11 cellular contexts compared by ENCODE assay signal in the genomic region with DNA sequence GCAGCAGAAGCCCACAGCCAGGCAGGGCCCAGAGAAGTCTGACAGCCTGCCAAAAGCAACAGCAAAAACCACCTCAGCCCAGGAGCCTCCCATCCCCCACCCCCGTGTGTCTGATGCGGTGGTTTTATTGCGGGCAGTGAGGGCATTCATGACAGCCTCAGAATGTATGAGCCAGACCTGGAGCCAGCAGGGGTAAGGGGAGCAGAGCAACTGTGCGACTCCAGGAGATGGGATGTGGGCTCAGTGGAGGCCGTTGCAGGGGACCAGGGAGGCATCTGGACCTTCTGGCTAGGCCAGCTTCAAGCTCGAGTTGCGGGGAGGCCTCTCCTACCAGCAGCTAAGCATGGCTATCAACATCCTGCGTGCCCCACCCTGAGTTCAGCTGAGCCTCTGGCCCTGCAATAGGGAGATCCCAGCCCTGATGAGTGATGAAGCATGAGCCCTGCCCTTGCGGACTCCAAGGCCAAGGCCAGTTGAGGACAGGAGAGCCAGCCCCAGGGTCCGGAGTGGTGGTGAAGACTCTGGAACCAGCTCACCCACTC. TPM values are rescaled to one million over a fixed set of nuclear protein-coding genes. Genes with fewer than 3 reads are reported as not detected.
DNase-seq lines count a peak whose midpoint lies in the region; ATAC-seq and TF ChIP-seq lines count a peak whose summit lies in the region.
"Had no signal": no experiment of that assay in that cellular context is flagged by ENCODE, and none has a peak within 500 bp of the region (broad histone marks: within the 10 kb centered on the region; RNA-seq: fewer than 3 reads in every experiment).

No MANE protein-coding gene starts in this region.

- H3K23ac ChIP-seq in neuronal stem cell (ENCODE audit: low read depth, low read length, poor library complexity), result peak overlapping the region; percentile 3

- in situ Hi-C loops in brain microvascular endothelial cell (cut with HindIII; ENCODE audit: low pct_ligation_motif_present, low sequenced_read_pairs), result loop anchor here (25.0 kb wide), 1 partner anchor 203 kb away; no protein-coding TSS in a partner anchor

- no peaks in the 10 kb centered on the region for H3K79me1 ChIP-seq in neuronal stem cell (ENCODE audit: low read depth, low read length)

- DNase-seq in NCI-H2196 (lab: John Stamatoyannopoulos, UW; ENCODE audit: unreplicated experiment), result peak; percentile 44
- no peak for DNase-seq in NCI-H2196 treated with DMSO at 0.1 percent for 48 hours (lab: John Stamatoyannopoulos, UW; ENCODE audit: unreplicated experiment)
- peak; percentile 6 for DNase-seq in SHP77 treated with DMSO at 0.1 percent for 48 hours (lab: John Stamatoyannopoulos, UW)
- DNase-seq in activated naive CD8-positive, alpha-beta T cell treated with anti-CD3 and anti-CD28 coated beads, Interleukin-2, amount 10 ng/mL, durations not matched to agents 7 days and 5 days, result peak; percentile 81
- no peak for DNase-seq in neuronal stem cell (ENCODE audit: low spot score)
- no peak for DNase-seq in brain microvascular endothelial cell
- DNase-seq in T-helper 9 cell, result no peak
- DNase-seq: body of pancreas, NCI-H345 had no signal

- H3K4me3 Mint-ChIP-seq in activated naive CD8-positive, alpha-beta T cell treated with anti-CD3 and anti-CD28 coated beads, Interleukin-2, amount 10 ng/mL, durations not matched to agents 7 days and 5 days, result peak overlapping the region; percentile 86

- H3K9me3 ChIP-seq in neuronal stem cell (replicated peaks in 1 of 2; ENCODE audit: control insufficient read depth in 2 of 2, insufficient read depth in 1 of 2, low read depth in 1 of 2, low read length in 2 of 2), result no peaks in the 10 kb centered on the region
- H3K9me3 ChIP-seq: body of pancreas had no signal

- H2BK15ac ChIP-seq in neuronal stem cell (ENCODE audit: low read length), result no peak overlapping the region

- H2AK5ac ChIP-seq in neuronal stem cell (ENCODE audit: low read depth, low read length), result peak overlapping the region; percentile 89

- no peaks in the 10 kb centered on the region for H3K36me3 Mint-ChIP-seq in activated naive CD8-positive, alpha-beta T cell treated with anti-CD3 and anti-CD28 coated beads, Interleukin-2, amount 10 ng/mL, durations not matched to agents 7 days and 5 days

- H2BK120ac ChIP-seq in neuronal stem cell (ENCODE audit: low read depth, low read length), result no peak overlapping the region

- H3K27ac ChIP-seq in neuronal stem cell (replicated peaks; ENCODE audit: low read length), result no peak overlapping the region
- no peak overlapping the region for H3K27ac ChIP-seq in brain microvascular endothelial cell
- H3K27ac ChIP-seq: body of pancreas had no signal

- peaks cover 59% of the 10 kb centered on the region for H3K4me1 Mint-ChIP-seq in activated naive CD8-positive, alpha-beta T cell treated with anti-CD3 and anti-CD28 coated beads, Interleukin-2, amount 10 ng/mL, durations not matched to agents 7 days and 5 days

- no peak overlapping the region for H4K91ac ChIP-seq in neuronal stem cell (ENCODE audit: low read depth, low read length, poor library complexity)

- peak overlapping the region; percentile 66 for H3K14ac ChIP-seq in neuronal stem cell (ENCODE audit: low read length)

- H3K36me3 ChIP-seq in neuronal stem cell (replicated peaks in 1 of 2; ENCODE audit: control insufficient read depth in 2 of 2, insufficient read depth in 2 of 2, low read length in 2 of 2) (no peaks in the 10 kb centered on the region), brain microvascular endothelial cell (replicated peaks) (no peaks in the 10 kb centered on the region)

- H3K27me3 Mint-ChIP-seq in activated naive CD8-positive, alpha-beta T cell treated with anti-CD3 and anti-CD28 coated beads, Interleukin-2, amount 10 ng/mL, durations not matched to agents 7 days and 5 days, result no peaks in the 10 kb centered on the region

- H3K4me3 ChIP-seq in neuronal stem cell (ENCODE audit: low read length in 2 of 2) (no peak overlapping the region), brain microvascular endothelial cell (ENCODE audit: low read depth, low read length) (no peak overlapping the region)
- H3K4me3 ChIP-seq: body of pancreas had no signal

- no peaks in the 10 kb centered on the region for H3K9me3 Mint-ChIP-seq in activated naive CD8-positive, alpha-beta T cell treated with anti-CD3 and anti-CD28 coated beads, Interleukin-2, amount 10 ng/mL, durations not matched to agents 7 days and 5 days

- peak overlapping the region; percentile 88 for H3K18ac ChIP-seq in neuronal stem cell (ENCODE audit: low read length)

- no peak overlapping the region for H2AFZ ChIP-seq in neuronal stem cell (ENCODE audit: low read length)

- no peak overlapping the region for H2BK5ac ChIP-seq in neuronal stem cell (ENCODE audit: low read length)

- POLR2A ChIA-PET in activated naive CD8-positive, alpha-beta T cell treated with anti-CD3 and anti-CD28 coated beads, Interleukin-2, amount 10 ng/mL, durations not matched to agents 7 days and 5 days (lab: Charles Lee), result interaction anchor here (0.9 to 1.3 kb wide), 2 partner anchors 8 to 146 kb away, joined by 4 to 6 read pairs; a partner anchor contains a TSS

- no CpG with 5 or more reads among the region's 10 CpGs for WGBS in neuronal stem cell (ENCODE audit: extremely low coverage in 2 of 2, insufficient read length in 2 of 2, insufficient replicate concordance in 1 of 2), 2 donors

- H3K27ac Mint-ChIP-seq in activated naive CD8-positive, alpha-beta T cell treated with anti-CD3 and anti-CD28 coated beads, Interleukin-2, amount 10 ng/mL, durations not matched to agents 7 days and 5 days, result peak overlapping the region; percentile 98

- ATAC-seq in activated naive CD8-positive, alpha-beta T cell treated with anti-CD3 and anti-CD28 coated beads, Interleukin-2, amount 10 ng/mL, durations not matched to agents 7 days and 5 days (ENCODE audit: low read depth), result peak; percentile 70
- no peak for ATAC-seq in HG03025 (IDR thresholded peaks at IDR 0.05; ENCODE audit: low FRiP score, unreplicated experiment)
- ATAC-seq: body of pancreas had no signal

- TF ChIP-seq CTCF in brain microvascular endothelial cell (IDR thresholded peaks at IDR 0.05; ENCODE audit: low read depth, low read length, missing control alignments), result no peak

- no peaks in the 10 kb centered on the region for H3K27me3 ChIP-seq in neuronal stem cell (ENCODE audit: control insufficient read depth in 3 of 3, insufficient read depth in 3 of 3, low read depth in 1 of 3, low read length in 3 of 3)
- no peaks in the 10 kb centered on the region for H3K27me3 ChIP-seq in brain microvascular endothelial cell (replicated peaks)
- H3K27me3 ChIP-seq: body of pancreas had no signal

- no peak overlapping the region for H4K8ac ChIP-seq in neuronal stem cell (ENCODE audit: low read depth, low read length)

- peak overlapping the region; percentile 53 for H2BK12ac ChIP-seq in neuronal stem cell (ENCODE audit: low read length)

- H3K4ac ChIP-seq in neuronal stem cell (ENCODE audit: low read length), result peak overlapping the region; percentile 10

- no peak overlapping the region for H3K4me2 ChIP-seq in neuronal stem cell (ENCODE audit: insufficient read depth, low read length, poor library complexity, severe bottlenecking)

- no peak overlapping the region for H3K9ac ChIP-seq in neuronal stem cell (ENCODE audit: low read depth, low read length, poor library complexity)

- H3K4me1 ChIP-seq in neuronal stem cell (ENCODE audit: control insufficient read depth in 2 of 2, insufficient read depth in 1 of 2, low read depth in 1 of 2, low read length in 2 of 2), result peaks cover 30 to 45% of the 10 kb centered on the region in 2 donors

RNA-seq across cellular contexts. Expression of a gene that starts 52.5 kb away (rescaled TPM):
- total RNA-seq in activated naive CD8-positive, alpha-beta T cell treated with anti-CD3 and anti-CD28 coated beads, Interleukin-2, amount 10 ng/mL, durations not matched to agents 7 days and 5 days, result not detected
- polyA plus RNA-seq in neuronal stem cell (2013, experiment 1 of 2), result 0.77 TPM
- 0.80 TPM for polyA plus RNA-seq in neuronal stem cell (2013, experiment 2 of 2)
- total RNA-seq: T-helper 2 cell treated with Interferon-gamma antibody and Interleukin-4, amounts not matched to agents 100 ng/mL and 5 ng/mL, for 36 hours had no signal

Comparison
In these comparisons a context has a peak if more than half of its experiments do, and no peak if none do; other contexts are left out.
1. DNase-seq: peak in NCI-H2196 (single experiment), SHP77 treated with DMSO at 0.1 percent for 48 hours (single experiment) and activated naive CD8-positive, alpha-beta T cell treated with anti-CD3 and anti-CD28 coated beads, Interleukin-2, amount 10 ng/mL, durations not matched to agents 7 days and 5 days (single experiment); none in NCI-H2196 treated with DMSO at 0.1 percent for 48 hours (single experiment), neuronal stem cell (single experiment), brain microvascular endothelial cell (single experiment) and T-helper 9 cell (single experiment).